Comparison of ENCODE assay signal across 37 cellular contexts in genomic region chr1:152151646-152152045, GRCh38. TPM values are rescaled to one million over a fixed set of nuclear protein-coding genes. Genes with fewer than 3 reads are reported as not detected.
"Had no signal": no experiment of that assay in that cellular context is flagged by ENCODE, and none has a peak within 500 bp of the region (broad histone marks: within the 10 kb centered on the region; RNA-seq: fewer than 3 reads in every experiment).

No MANE protein-coding gene starts in this region.

- H3K36me3 Mint-ChIP-seq: activated naive CD8-positive, alpha-beta T cell treated with anti-CD3 and anti-CD28 coated beads for 36 hours had no signal

- ATAC-seq: activated CD8-positive, alpha-beta T cell treated with anti-CD3 and anti-CD28 coated beads for 36 hours; activated naive CD4-positive, alpha-beta T cell treated with anti-CD3 and anti-CD28 coated beads, Interleukin-2, amount 50 U/mL, for 72 hours; activated T-cell treated with anti-CD3 and anti-CD28 coated beads, Interleukin-2, amount 50 U/mL, for 4 hours; activated T-cell treated with anti-CD3 and anti-CD28 coated beads, Interleukin-2, amount 50 U/mL, for 72 hours; activated T-helper 17 cell treated with anti-CD3 and anti-CD28 coated beads, Interleukin-2, amount 50 U/mL, for 72 hours; body of pancreas had no signal

- H3K36me3 ChIP-seq: adrenal gland, brain microvascular endothelial cell, breast epithelium had no signal

- DNase-seq: activated B cell treated with CpG ODN at 0.5 μM for 24 hours; activated CD4-positive, alpha-beta memory T cell treated with anti-CD3 and anti-CD28 coated beads for 36 hours; activated CD4-positive, alpha-beta T cell treated with anti-CD3 and anti-CD28 coated beads for 4 hours; activated CD4-positive, alpha-beta T cell treated with anti-CD3 and anti-CD28 coated beads, Interleukin-2, amount 10 ng/mL, durations not matched to agents 24 days and 14 days; activated CD4-positive, alpha-beta T cell treated with anti-CD3 and anti-CD28 coated beads, Interleukin-2, amount 50 U/mL, for 1 hour; activated CD4-positive, alpha-beta T cell treated with anti-CD3 and anti-CD28 coated beads, Interleukin-2, amount 50 U/mL, for 4 hours; activated CD4-positive, CD25-positive, alpha-beta regulatory T cell treated with anti-CD3 and anti-CD28 coated beads, Interleukin-2, amount 50 U/mL, for 72 hours; activated CD8-positive, alpha-beta memory T cell treated with anti-CD3 and anti-CD28 coated beads, Interleukin-2, amount 50 U/mL, for 4 hours; activated CD8-positive, alpha-beta T cell treated with anti-CD3 and anti-CD28 coated beads for 36 hours; activated effector memory CD4-positive, alpha-beta T cell treated with anti-CD3 and anti-CD28 coated beads, Interleukin-2, amount 50 U/mL, for 16 hours; activated gamma-delta T cell treated with Interleukin-2 at 50 U/mL for 16 hours; activated naive CD4-positive, alpha-beta T cell; activated naive CD4-positive, alpha-beta T cell treated with anti-CD3 and anti-CD28 coated beads for 36 hours; activated naive CD4-positive, alpha-beta T cell treated with anti-CD3 and anti-CD28 coated beads, Interleukin-2, amount 50 U/mL, for 16 hours; activated naive CD8-positive, alpha-beta T cell treated with anti-CD3 and anti-CD28 coated beads for 36 hours; activated T-cell treated with anti-CD3 and anti-CD28 coated beads for 4 hours; activated T-cell treated with anti-CD3 and anti-CD28 coated beads, Interleukin-2, amount 50 U/mL, for 1 hour; activated T-cell treated with anti-CD3 and anti-CD28 coated beads, Interleukin-2, amount 50 U/mL, for 4 hours; activated T-cell treated with anti-CD3 and anti-CD28 coated beads, Interleukin-2, amount 50 U/mL, for 72 hours; adrenal gland; amniotic stem cell; aorta; body of pancreas; brain microvascular endothelial cell; central memory CD4-positive, alpha-beta T cell; T-helper 2 cell; T-helper 9 cell had no signal

- H3K27ac Mint-ChIP-seq: activated B cell treated with CpG ODN at 0.5 μM for 24 hours; activated CD4-positive, alpha-beta memory T cell treated with anti-CD3 and anti-CD28 coated beads for 36 hours; activated CD4-positive, alpha-beta T cell treated with anti-CD3 and anti-CD28 coated beads, Interleukin-2, amount 10 ng/mL, durations not matched to agents 24 days and 14 days; activated CD8-positive, alpha-beta T cell treated with anti-CD3 and anti-CD28 coated beads for 36 hours; activated naive CD4-positive, alpha-beta T cell treated with anti-CD3 and anti-CD28 coated beads for 36 hours; activated naive CD4-positive, alpha-beta T cell treated with anti-CD3 and anti-CD28 coated beads, Interleukin-2, amount 50 U/mL, for 72 hours; activated naive CD8-positive, alpha-beta T cell treated with anti-CD3 and anti-CD28 coated beads for 36 hours; activated T-cell treated with anti-CD3 and anti-CD28 coated beads, Interleukin-2, amount 50 U/mL, for 72 hours; activated T-helper 1 cell treated with anti-CD3 and anti-CD28 coated beads, Interleukin-12 subunit alpha, Interleukin-12 subunit beta, Interleukin-2, Interleukin-4 antibody, amounts not matched to agents 30 ng/mL and 10 ng/mL and 1 ng/mL, durations not matched to agents 14 hours and 24 hours and 36 hours; activated T-helper 17 cell treated with anti-CD3 and anti-CD28 coated beads, Interleukin-2, amount 50 U/mL, for 72 hours; T-helper 1 cell treated with Interleukin-12 subunit alpha and Interleukin-12 subunit beta and Interleukin-4 antibody, amounts not matched to agents 30 μg/mL and 1 μg/mL, for 36 hours; T-helper 2 cell treated with Interferon-gamma antibody and Interleukin-4, amounts not matched to agents 5 μg/mL and 100 μg/mL, for 36 hours had no signal

- H3K4me3 Mint-ChIP-seq: activated B cell treated with CpG ODN at 0.5 μM for 24 hours; activated CD4-positive, alpha-beta memory T cell treated with anti-CD3 and anti-CD28 coated beads for 36 hours; activated CD4-positive, alpha-beta T cell treated with anti-CD3 and anti-CD28 coated beads, Interleukin-2, amount 10 ng/mL, durations not matched to agents 24 days and 14 days; activated CD8-positive, alpha-beta T cell treated with anti-CD3 and anti-CD28 coated beads for 36 hours; activated naive CD4-positive, alpha-beta T cell treated with anti-CD3 and anti-CD28 coated beads for 36 hours; activated naive CD8-positive, alpha-beta T cell treated with anti-CD3 and anti-CD28 coated beads for 36 hours; activated T-cell treated with anti-CD3 and anti-CD28 coated beads, Interleukin-2, amount 50 U/mL, for 4 hours; activated T-cell treated with anti-CD3 and anti-CD28 coated beads, Interleukin-2, amount 50 U/mL, for 72 hours; activated T-helper 1 cell treated with anti-CD3 and anti-CD28 coated beads, Interleukin-12 subunit alpha, Interleukin-12 subunit beta, Interleukin-2, Interleukin-4 antibody, amounts not matched to agents 30 ng/mL and 10 ng/mL and 1 ng/mL, durations not matched to agents 14 hours and 24 hours and 36 hours; activated T-helper 17 cell treated with anti-CD3 and anti-CD28 coated beads, Interleukin-2, amount 50 U/mL, for 72 hours; T-helper 1 cell treated with Interleukin-12 subunit alpha and Interleukin-12 subunit beta and Interleukin-4 antibody, amounts not matched to agents 30 μg/mL and 1 μg/mL, for 36 hours; T-helper 2 cell treated with Interferon-gamma antibody and Interleukin-4, amounts not matched to agents 5 μg/mL and 100 μg/mL, for 36 hours had no signal

- H3K4me3 ChIP-seq: adrenal gland, body of pancreas, breast epithelium had no signal

- H3K4me1 Mint-ChIP-seq: activated B cell treated with CpG ODN at 0.5 μM for 24 hours; activated CD4-positive, alpha-beta T cell treated with anti-CD3 and anti-CD28 coated beads, Interleukin-2, amount 10 ng/mL, durations not matched to agents 24 days and 14 days; activated naive CD8-positive, alpha-beta T cell treated with anti-CD3 and anti-CD28 coated beads for 36 hours had no signal

- H3K27me3 ChIP-seq: body of pancreas, brain microvascular endothelial cell, breast epithelium had no signal

- H3K27ac ChIP-seq: adrenal gland, body of pancreas, brain microvascular endothelial cell, breast epithelium, VCaP had no signal

- H3K4me1 ChIP-seq: adrenal gland, body of pancreas, breast epithelium had no signal

RNA-seq across cellular contexts. Expression of gene RPTN, which starts 7.4 kb away (rescaled TPM):
- total RNA-seq: activated B cell treated with CpG ODN at 0.5 μM for 24 hours; activated CD4-positive, alpha-beta memory T cell treated with anti-CD3 and anti-CD28 coated beads for 36 hours; activated CD4-positive, alpha-beta T cell treated with anti-CD3 and anti-CD28 coated beads, Interleukin-2, amount 10 ng/mL, durations not matched to agents 24 days and 14 days; activated CD8-positive, alpha-beta memory T cell treated with anti-CD3 and anti-CD28 coated beads for 36 hours; activated CD8-positive, alpha-beta T cell treated with anti-CD3 and anti-CD28 coated beads for 36 hours; activated naive CD4-positive, alpha-beta T cell treated with anti-CD3 and anti-CD28 coated beads for 36 hours; activated naive CD4-positive, alpha-beta T cell treated with anti-CD3 and anti-CD28 coated beads, Interleukin-2, amount 50 U/mL, for 72 hours; activated naive CD8-positive, alpha-beta T cell treated with anti-CD3 and anti-CD28 coated beads for 36 hours; activated T-cell treated with anti-CD3 and anti-CD28 coated beads, Interleukin-2, amount 50 U/mL, for 4 hours; activated T-cell treated with anti-CD3 and anti-CD28 coated beads, Interleukin-2, amount 50 U/mL, for 72 hours; activated T-helper 1 cell treated with anti-CD3 and anti-CD28 coated beads, Interleukin-12 subunit alpha, Interleukin-12 subunit beta, Interleukin-2, Interleukin-4 antibody, amounts not matched to agents 30 ng/mL and 10 ng/mL and 1 ng/mL, durations not matched to agents 14 hours and 24 hours and 36 hours; activated T-helper 17 cell treated with anti-CD3 and anti-CD28 coated beads, Interleukin-2, amount 50 U/mL, for 72 hours; adrenal gland; aorta; body of pancreas; breast epithelium; cardiac septum; cerebellum had no signal

RNA-seq across cellular contexts. Expression of gene TCHH, which starts 36.4 kb away (rescaled TPM):
- total RNA-seq: activated B cell treated with CpG ODN at 0.5 μM for 24 hours; activated CD4-positive, alpha-beta memory T cell treated with anti-CD3 and anti-CD28 coated beads for 36 hours; activated CD4-positive, alpha-beta T cell treated with anti-CD3 and anti-CD28 coated beads, Interleukin-2, amount 10 ng/mL, durations not matched to agents 24 days and 14 days; activated CD8-positive, alpha-beta T cell treated with anti-CD3 and anti-CD28 coated beads for 36 hours; activated naive CD4-positive, alpha-beta T cell treated with anti-CD3 and anti-CD28 coated beads for 36 hours; activated T-helper 1 cell treated with anti-CD3 and anti-CD28 coated beads, Interleukin-12 subunit alpha, Interleukin-12 subunit beta, Interleukin-2, Interleukin-4 antibody, amounts not matched to agents 30 ng/mL and 10 ng/mL and 1 ng/mL, durations not matched to agents 14 hours and 24 hours and 36 hours had no signal
